Comparison of ENCODE assay signal across 8 cellular contexts in the genomic region with DNA sequence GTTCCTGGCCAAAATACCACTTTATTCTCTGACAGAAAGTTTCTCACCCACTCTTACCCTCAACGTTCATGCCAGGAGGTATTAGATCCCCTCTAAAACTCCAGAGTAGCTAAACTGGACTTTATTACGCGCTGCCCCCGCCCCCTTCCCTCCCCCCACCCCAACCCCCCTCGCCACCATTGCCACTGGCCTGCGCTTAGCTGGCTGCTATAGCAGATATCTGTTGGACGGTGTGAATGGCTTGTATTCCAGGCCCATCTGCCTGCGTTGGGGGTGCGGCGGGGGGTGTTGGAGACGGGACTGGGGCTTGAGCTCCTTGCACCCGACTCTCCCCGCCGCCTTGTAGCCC. TPM values are rescaled to one million over a fixed set of nuclear protein-coding genes. Genes with fewer than 3 reads are reported as not detected.
A peak's percentile ranks its signal among the peaks of the same experiment; 100 is the strongest.
DNase-seq lines count a peak whose midpoint lies in the region; ATAC-seq and TF ChIP-seq lines count a peak whose summit lies in the region.

No MANE protein-coding gene starts in this region.

- H3K9me3 ChIP-seq in adrenal gland (replicated peaks in 1 of 3) (no peaks in the 10 kb centered on the region), transverse colon (no peaks in the 10 kb centered on the region)

- TF ChIP-seq POLR2A in adrenal gland (IDR thresholded peaks at IDR 0.05) (no peak), lower leg skin (IDR thresholded peaks at IDR 0.05) (no peak), transverse colon (IDR thresholded peaks at IDR 0.05) (no peak)

- H3K27me3 Mint-ChIP-seq in activated T-cell treated with anti-CD3 and anti-CD28 coated beads, Interleukin-2, amount 50 U/mL, for 4 hours (ENCODE audit: low read depth): no peaks in the 10 kb centered on the region

- in situ Hi-C loops in transverse colon (cut with MboI; ENCODE audit: low pct_ligation_motif_present in 1 of 4, low pct_unique_long_range_greater_than_20kb in 1 of 4, low sequenced_read_pairs in 3 of 4): loop anchor here in 3 of 4 donors (5.0 to 25.0 kb wide), 3 partner anchors 78 to 218 kb away; no protein-coding TSS in a partner anchor

- H3K4me1 ChIP-seq in adrenal gland (replicated peaks in 1 of 2): peaks cover 14 to 30% of the 10 kb centered on the region in 2 donors
- peaks cover 15 to 37% (median 26%) of the 10 kb centered on the region in 4 donors for H3K4me1 ChIP-seq in transverse colon

- H3K9me3 Mint-ChIP-seq in activated T-cell treated with anti-CD3 and anti-CD28 coated beads, Interleukin-2, amount 50 U/mL, for 4 hours: no peaks in the 10 kb centered on the region

- peaks cover 13% of the 10 kb centered on the region for H3K36me3 Mint-ChIP-seq in activated T-cell treated with anti-CD3 and anti-CD28 coated beads, Interleukin-2, amount 50 U/mL, for 4 hours (ENCODE audit: insufficient read depth)

- TF ChIP-seq CTCF in adrenal gland (IDR thresholded peaks at IDR 0.05) (no peak), lower leg skin (IDR thresholded peaks at IDR 0.05) (no peak), transverse colon (IDR thresholded peaks at IDR 0.05) (no peak)

- H3K27me3 ChIP-seq in adrenal gland: no peaks in the 10 kb centered on the region
- peaks cover 3% of the 10 kb centered on the region for H3K27me3 ChIP-seq in transverse colon

- peak overlapping the region; percentile 97 to 99 (median 98) for H3K4me3 ChIP-seq in adrenal gland
- H3K4me3 ChIP-seq in lower leg skin (ENCODE audit: low read depth, poor library complexity, severe bottlenecking): peak overlapping the region; percentile 74
- H3K4me3 ChIP-seq in transverse colon: peak overlapping the region; percentile 60 to 93 (median 86)

- DNase-seq in activated T-cell treated with anti-CD3 and anti-CD28 coated beads, Interleukin-2, amount 50 U/mL, for 4 hours: no peak
- DNase-seq in activated T-cell treated with anti-CD3 and anti-CD28 coated beads for 4 hours (no peak), adrenal gland (no peak), lower leg skin (ENCODE audit: low spot score in 2 of 2) (no peak), transverse colon (no peak)

- H3K27ac ChIP-seq in adrenal gland (peak overlapping the region in 4 of 5 donors; percentile 95 to 100 (median 96)), transverse colon (peak overlapping the region; percentile 92 to 95 (median 94))

- peak overlapping the region; percentile 93 for H3K4me3 Mint-ChIP-seq in activated T-cell treated with anti-CD3 and anti-CD28 coated beads, Interleukin-2, amount 50 U/mL, for 4 hours

- peaks cover 25% of the 10 kb centered on the region for H3K4me1 Mint-ChIP-seq in activated T-cell treated with anti-CD3 and anti-CD28 coated beads, Interleukin-2, amount 50 U/mL, for 4 hours (ENCODE audit: low read depth)

- H3K36me3 ChIP-seq in adrenal gland (replicated peaks in 1 of 2) (peaks cover 0 to 23% of the 10 kb centered on the region in 2 donors), transverse colon (peaks cover 0 to 3% (median 0%) of the 10 kb centered on the region in 4 donors)

- TF ChIP-seq EP300 in transverse colon (IDR thresholded peaks at IDR 0.05; ENCODE audit: low read depth): no peak

- WGBS in adrenal gland, 4 donors: 2 to 4% (median 2%) methylated on average over 6 to 14 of the region's 14 CpGs
- 3 to 4% methylated on average over 7 to 14 of the region's 14 CpGs for WGBS in lower leg skin, 2 donors
- 0% methylated on average over 1 to 7 of the region's 14 CpGs for WGBS in transverse colon (ENCODE audit: low coverage in 1 of 2), 2 donors

- peak in 1 of 2 donors; percentile 3 for ATAC-seq in activated T-cell treated with anti-CD3 and anti-CD28 coated beads, Interleukin-2, amount 50 U/mL, for 4 hours
- ATAC-seq in GM21367 (IDR thresholded peaks at IDR 0.05; ENCODE audit: unreplicated experiment) (no peak), HG03439 (IDR thresholded peaks at IDR 0.05; ENCODE audit: unreplicated experiment) (no peak), GM18858 (IDR thresholded peaks at IDR 0.05; ENCODE audit: unreplicated experiment) (no peak)

- intact Hi-C loops in adrenal gland (cut with DNase I) (no loop called here), lower leg skin (cut with DNase I; ENCODE audit: low total_unique reads) (loop anchor here (5.0 kb wide), 1 partner anchor 78 kb away; no protein-coding TSS in a partner anchor), transverse colon (cut with DNase I; ENCODE audit: low total_unique reads) (no loop called here)

RNA-seq across cellular contexts. Expression of a gene that starts 0.6 kb away (rescaled TPM):
- 10 to 100 TPM; 17.1 to 18.8 (median 17.6) TPM for total RNA-seq in activated T-cell treated with anti-CD3 and anti-CD28 coated beads, Interleukin-2, amount 50 U/mL, for 4 hours
- 10 to 100 TPM; 21.2 to 41.7 (median 32.6) TPM for total RNA-seq in adrenal gland
- 10 to 100 TPM; 11.5 to 26.5 (median 21.4) TPM for polyA plus RNA-seq in adrenal gland
- total RNA-seq in lower leg skin: 10 to 100 TPM in 3 of 4 donors, 1 to 10 TPM in 1; 2.8 to 10.9 (median 10.7) TPM
- total RNA-seq in transverse colon: 10 to 100 TPM in 3 of 4 donors, 1 to 10 TPM in 1; 6.8 to 34.0 (median 26.0) TPM

RNA-seq across cellular contexts. Expression of a gene that starts 3.9 kb away (rescaled TPM):
- 1 to 10 TPM in 2 of 3 donors, under 1 TPM in 1; 0.58 to 1.1 (median 1.1) TPM for total RNA-seq in activated T-cell treated with anti-CD3 and anti-CD28 coated beads, Interleukin-2, amount 50 U/mL, for 4 hours
- 1 to 10 TPM in 6 of 8 donors, under 1 TPM in 2; 0.54 to 4.2 (median 2.4) TPM for total RNA-seq in adrenal gland
- polyA plus RNA-seq in adrenal gland: 1 to 10 TPM; 2.1 to 9.7 (median 2.5) TPM
- under 1 TPM; 0.19 to 0.49 (median 0.27) TPM for total RNA-seq in lower leg skin
- 1 to 10 TPM in 1 of 4 donors, under 1 TPM in 3; 0.20 to 1.1 (median 0.68) TPM for total RNA-seq in transverse colon

RNA-seq across cellular contexts. Expression of a gene that starts 12.1 kb away (rescaled TPM):
- total RNA-seq in activated T-cell treated with anti-CD3 and anti-CD28 coated beads, Interleukin-2, amount 50 U/mL, for 4 hours: 100 to 1,000 TPM in 2 of 3 donors, 10 to 100 TPM in 1; 86.9 to 113 (median 108) TPM
- total RNA-seq in adrenal gland: 100 to 1,000 TPM in 2 of 8 donors, 10 to 100 TPM in 6; 35.2 to 142 (median 79.5) TPM
- 100 to 1,000 TPM in 2 of 3 donors, 10 to 100 TPM in 1; 27.9 to 587 (median 285) TPM for polyA plus RNA-seq in adrenal gland
- total RNA-seq in lower leg skin: 100 to 1,000 TPM; 113 to 206 (median 141) TPM
- 100 to 1,000 TPM; 163 to 508 (median 237) TPM for total RNA-seq in transverse colon

RNA-seq across cellular contexts. Expression of a gene that starts 23.1 kb away (rescaled TPM):
- total RNA-seq in activated T-cell treated with anti-CD3 and anti-CD28 coated beads, Interleukin-2, amount 50 U/mL, for 4 hours: under 1 TPM; 0.11 to 0.27 (median 0.13) TPM
- total RNA-seq in adrenal gland (10 to 100 TPM in 1 of 8 donors, 1 to 10 TPM in 6, under 1 TPM in 1; 0.42 to 11.1 (median 3.0) TPM), lower leg skin (1 to 10 TPM in 3 of 4 donors, under 1 TPM in 1; 0.34 to 3.6 (median 1.4) TPM), transverse colon (under 1 TPM in 2 of 4 donors, not detected in 2; 0.27 to 0.48 TPM)
- 10 to 100 TPM in 1 of 3 donors, 1 to 10 TPM in 2; 5.9 to 35.8 (median 9.4) TPM for polyA plus RNA-seq in adrenal gland
